3 cellular contexts compared by ENCODE assay signal in genomic region chr12:575948-576612, GRCh38.
A peak's percentile ranks its signal among the peaks of the same experiment; 100 is the strongest.
TF ChIP-seq lines count a peak whose summit lies in the region.

No MANE protein-coding gene starts in this region.

TF ChIP-seq in A549, 52 proteins besides CTCF, POLR2A, EP300 and RAD21 (continues in another document):
- no peak for TF ChIP-seq FOSL2 (IDR thresholded peaks at IDR 0.05)
- 0 out of 2 replicates have a peak, but pooled peaks have one; percentile 20 for TF ChIP-seq FOSL2 (CRISPR knock-in tag; IDR thresholded peaks at IDR 0.05)
- TF ChIP-seq KDM5A (IDR thresholded peaks at IDR 0.05), result no peak
- peak; percentile 86; the same call in 1 of the 2 replicates for TF ChIP-seq HOXB5 (CRISPR knock-in tag; IDR thresholded peaks at IDR 0.05)
- no peak for TF ChIP-seq JUNB (IDR thresholded peaks at IDR 0.05)
- 0 out of 2 replicates have a peak, but pooled peaks have one; percentile 13 for TF ChIP-seq BHLHE40 (IDR thresholded peaks at IDR 0.05; ENCODE audit: low read depth, low read length)
- peak; percentile 89 for TF ChIP-seq HOXB13 (CRISPR knock-in tag; IDR thresholded peaks at IDR 0.05; ENCODE audit: low read depth)
- peak; percentile 48; the same call in 1 of the 2 replicates for TF ChIP-seq TP53 (CRISPR knock-in tag; IDR thresholded peaks at IDR 0.05)
- peak; percentile 83; the same call in 1 of the 2 replicates for TF ChIP-seq ATOH8 (CRISPR knock-in tag; IDR thresholded peaks at IDR 0.05; ENCODE audit: low read depth)
- TF ChIP-seq SMC3 (IDR thresholded peaks at IDR 0.05), result peak; percentile 98
- TF ChIP-seq RFX5 (IDR thresholded peaks at IDR 0.05), result 0 out of 2 replicates have a peak, but pooled peaks have one; percentile 41
- peak; percentile 97 for TF ChIP-seq E2F6 (IDR thresholded peaks at IDR 0.05; ENCODE audit: borderline replicate concordance, low read depth)
- TF ChIP-seq CBX2 (IDR thresholded peaks at IDR 0.05; ENCODE audit: borderline replicate concordance, low read depth), result no peak
- peak; percentile 93 for TF ChIP-seq EHF (CRISPR knock-in tag; IDR thresholded peaks at IDR 0.05)
- TF ChIP-seq USF2 (IDR thresholded peaks at IDR 0.05), result peak; percentile 87
- peak; percentile 96 for TF ChIP-seq MYC (IDR thresholded peaks at IDR 0.05; ENCODE audit: borderline replicate concordance, low read length)
- peak; percentile 24 for TF ChIP-seq NPAS2 (CRISPR knock-in tag; IDR thresholded peaks at IDR 0.05; ENCODE audit: borderline replicate concordance)
- peak; percentile 29; the same call in 1 of the 2 replicates for TF ChIP-seq RARB (CRISPR knock-in tag; IDR thresholded peaks at IDR 0.05)
- TF ChIP-seq CHD4 (IDR thresholded peaks at IDR 0.05; ENCODE audit: borderline replicate concordance), result no peak

TF ChIP-seq in IMR-90, 13 proteins besides CTCF, POLR2A, EP300 and RAD21:
- TF ChIP-seq CEBPB (IDR thresholded peaks at IDR 0.05; ENCODE audit: low read depth, low read length) (no peak), SMC3 (IDR thresholded peaks at IDR 0.05; ENCODE audit: low read depth, low read length) (peak; percentile 92), NFE2L2 (IDR thresholded peaks at IDR 0.05; ENCODE audit: low read depth, low read length) (no peak), BHLHE40 (IDR thresholded peaks at IDR 0.05; ENCODE audit: low read depth, low read length) (peak; percentile 34; the same call in 1 of the 2 replicates), CHD1 (IDR thresholded peaks at IDR 0.05; ENCODE audit: low read depth, low read length) (no peak), USF2 (IDR thresholded peaks at IDR 0.05; ENCODE audit: low read depth, low read length) (peak; percentile 92), ELK1 (IDR thresholded peaks at IDR 0.05; ENCODE audit: borderline replicate concordance, low read depth, low read length) (no peak)

TF ChIP-seq in neural cell, 6 proteins besides CTCF, POLR2A, EP300 and RAD21:
- TF ChIP-seq POLR2AphosphoS5 (IDR thresholded peaks at IDR 0.05) (no peak), SMC3 (conservative IDR thresholded peaks at IDR 0.05; ENCODE audit: poor library complexity) (peak; percentile 92)
TF ChIP-seq in neural cell: peak in this region for 1.
